In the genomic region with DNA sequence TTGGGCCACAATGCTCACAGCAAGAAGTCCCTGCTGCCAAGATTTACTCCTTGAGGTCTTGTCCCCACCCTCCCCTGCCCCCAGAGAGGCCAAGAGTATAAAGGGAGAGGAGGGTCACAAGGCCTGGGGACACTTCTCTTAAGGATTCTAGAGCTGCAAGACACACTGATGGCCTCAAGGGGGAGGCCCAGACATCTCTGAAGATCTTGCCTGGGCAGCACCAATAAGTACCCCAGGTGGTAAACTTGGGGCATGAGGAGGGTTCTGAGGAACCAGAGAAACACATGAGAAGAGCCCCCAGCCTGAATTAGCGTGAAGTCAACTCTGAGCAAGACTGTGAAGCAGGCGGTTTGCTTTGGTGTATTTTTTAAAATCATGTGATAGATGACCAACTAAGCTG, we compare ENCODE assay signal across 10 cellular contexts. TPM values are rescaled to one million over a fixed set of nuclear protein-coding genes. Genes with fewer than 3 reads are reported as not detected.
DNase-seq lines count a peak whose midpoint lies in the region; ATAC-seq, FAIRE-seq and TF ChIP-seq lines count a peak whose summit lies in the region.
"Had no signal": no experiment of that assay in that cellular context is flagged by ENCODE, and none has a peak within 500 bp of the region (broad histone marks: within the 10 kb centered on the region; RNA-seq: fewer than 3 reads in every experiment).

No MANE protein-coding gene starts in this region.

- H3K36me3 ChIP-seq in PC-3 (ENCODE audit: low read depth, low read length), result no peaks in the 10 kb centered on the region

- ATAC-seq in PC-3 (peak; percentile 70), GM18505 (IDR thresholded peaks at IDR 0.05; ENCODE audit: unreplicated experiment) (no peak)
- ATAC-seq: activated T-helper 17 cell treated with anti-CD3 and anti-CD28 coated beads, Interleukin-2, amount 50 U/mL, for 72 hours had no signal

- no peak overlapping the region for H3K4me3 ChIP-seq in PC-3 (ENCODE audit: low read length)
- no peak overlapping the region for H3K4me3 ChIP-seq in fibroblast of the aortic adventitia (ENCODE audit: low read depth, low read length)

- H3K9ac ChIP-seq in PC-3 (ENCODE audit: low read length), result no peak overlapping the region

- intact Hi-C loops in PC-3 (cut with micrococcal nuclease), result no loop called here

- no peak for FAIRE-seq in urothelium cell line (lab: Jason Lieb, UNC)

- CTCF ChIA-PET in PC-3 (lab: Charles Lee), result interaction anchor here (0.6 kb wide), 1 partner anchor 22 kb away, joined by 3 read pairs; no protein-coding TSS in a partner anchor

- H3K79me2 ChIP-seq in PC-3 (ENCODE audit: low read length), result no peaks in the 10 kb centered on the region

- POLR2A ChIA-PET in PC-3 (lab: Charles Lee; ENCODE audit: unreplicated experiment), result interaction anchor here (0.6 kb wide), 1 partner anchor 90 kb away, joined by 3 read pairs; no protein-coding TSS in a partner anchor

- no peak overlapping the region for H3K4me2 ChIP-seq in PC-3 (ENCODE audit: low read length)

- H3K4me1 ChIP-seq in PC-3 (ENCODE audit: insufficient read depth, low read length), result no peaks in the 10 kb centered on the region

- no peaks in the 10 kb centered on the region for H3F3A ChIP-seq in PC-3 (ENCODE audit: low read length, unreplicated experiment)

- no TSS peak for BruUV-seq in PC-3 (replicated peaks; lab: Mats Ljungman, UMichigan)

- no peaks in the 10 kb centered on the region for H4K20me1 ChIP-seq in PC-3 (ENCODE audit: low read length)

- H3K27ac ChIP-seq in PC-3 (ENCODE audit: low read length), result no peak overlapping the region
- H3K27ac ChIP-seq: epithelial cell of prostate had no signal

- TF ChIP-seq POLR2A in GM18505 (IDR thresholded peaks at IDR 0.05; ENCODE audit: borderline replicate concordance, extremely low read depth, insufficient read depth, insufficient read length), result no peak

- peaks cover 22% of the 10 kb centered on the region for H3K27me3 ChIP-seq in PC-3 (ENCODE audit: low read length)

- H3K9me2 ChIP-seq in PC-3 (replicated peaks; ENCODE audit: low read length), result no peaks in the 10 kb centered on the region

- peak; percentile 25 for DNase-seq in ACHN
- DNase-seq in PC-3, result peak; percentile 40
- no peak for DNase-seq in fibroblast of the aortic adventitia (ENCODE audit: low read depth)
- no peak for DNase-seq in urothelium cell line (ENCODE audit: low spot score)
- no peak for DNase-seq in stimulated activated naive CD4-positive, alpha-beta T cell treated with Interleukin-2 at 50 U/mL for 16 hours (lab: John Stamatoyannopoulos, UW)
- no peak for DNase-seq in NCI-H526 treated with DMSO at 0.1 percent for 48 hours (lab: John Stamatoyannopoulos, UW)

- no peaks in the 10 kb centered on the region for H3K9me3 ChIP-seq in PC-3 (ENCODE audit: low read length)

- peak; percentile 56 for TF ChIP-seq CTCF in GM12874 (IDR thresholded peaks at IDR 0.05; ENCODE audit: insufficient read depth, low read depth, low read length)
- TF ChIP-seq CTCF in PC-3 (conservative IDR thresholded peaks at IDR 0.05; ENCODE audit: low read depth, low read length), result peak; percentile 56
- TF ChIP-seq CTCF in fibroblast of the aortic adventitia (IDR thresholded peaks at IDR 0.05; ENCODE audit: insufficient read depth, low read length), result peak; percentile 26

- H2AFZ ChIP-seq in PC-3 (ENCODE audit: low read length), result no peak overlapping the region

- in situ Hi-C loops in ACHN (cut with HindIII; ENCODE audit: low pct_ligation_motif_present, low pct_unique_long_range_greater_than_20kb, low sequenced_read_pairs), result no loop called here

RNA-seq across cellular contexts. Expression of a gene that starts 26.8 kb away (rescaled TPM):
- 48.7 and 57.2 TPM in 2 replicates for total RNA-seq in PC-3 (2014; rRNA removed)
- 33.3 and 49.8 TPM in 2 replicates for total RNA-seq in fibroblast of the aortic adventitia (ENCODE audit: low replicate concordance)

RNA-seq across cellular contexts. Expression of a gene that starts 53.0 kb away (rescaled TPM):
- total RNA-seq in PC-3 (2014; rRNA removed), result not detected in 2 replicates
- total RNA-seq in fibroblast of the aortic adventitia (ENCODE audit: low replicate concordance), result 0.16 TPM in 1 of 2 replicates, not detected in the other

Comparison
In these comparisons a context has a peak if more than half of its experiments do, and no peak if none do; other contexts are left out.
1. DNase-seq: peak in ACHN (single experiment) and PC-3 (single experiment); none in fibroblast of the aortic adventitia (single experiment), urothelium cell line (single experiment), stimulated activated naive CD4-positive, alpha-beta T cell treated with Interleukin-2 at 50 U/mL for 16 hours (single experiment) and NCI-H526 treated with DMSO at 0.1 percent for 48 hours (single experiment).
2. Peak in every context shown above with its lines, with median percentiles within 50 percentile points of each other: CTCF ChIP-seq.